In genomic region chr20:46400253-46400652, GRCh38 we compare ENCODE assay signal across 8 cellular contexts. TPM values are rescaled to one million over a fixed set of nuclear protein-coding genes. Genes with fewer than 3 reads are reported as not detected.
DNase-seq lines count a peak whose midpoint lies in the region; TF ChIP-seq lines count a peak whose summit lies in the region.

No MANE protein-coding gene starts in this region.

- in situ Hi-C loops in GM13976 (cut with MboI; ENCODE audit: low sequenced_read_pairs, unreplicated experiment), result no loop called here

- H3K4me1 ChIP-seq in sigmoid colon (peaks cover 0 to 78% (median 63%) of the 10 kb centered on the region in 4 donors), SJCRH30 (peaks cover 11% of the 10 kb centered on the region; the same call in 1 of the 2 replicates)

- H3K36me3 ChIP-seq in sigmoid colon (peaks cover 0 to 28% (median 4%) of the 10 kb centered on the region in 4 donors), SJCRH30 (peaks cover 9% of the 10 kb centered on the region; the same call in 1 of the 2 replicates)

- H3K4me3 ChIP-seq in GM08714 (ENCODE audit: low read length), result peak overlapping the region; percentile 56; the same call in 1 of the 2 replicates
- peak overlapping the region in 1 of 2 donors; percentile 28 for H3K4me3 ChIP-seq in foreskin fibroblast (ENCODE audit: low read depth in 1 of 2, low read length in 2 of 2)
- H3K4me3 ChIP-seq in sigmoid colon, result no peak overlapping the region
- no peak overlapping the region for H3K4me3 ChIP-seq in SJCRH30

- no peaks in the 10 kb centered on the region for H3K27me3 ChIP-seq in sigmoid colon
- H3K27me3 ChIP-seq in SJCRH30, result no peaks in the 10 kb centered on the region

- H3K27ac ChIP-seq in sigmoid colon (peak overlapping the region; percentile 53 to 79 (median 70)), SJCRH30 (no peak overlapping the region)

- intact Hi-C loops in sigmoid colon (cut with DNase I), result no loop called here

- no peak for TF ChIP-seq POLR2A in sigmoid colon (IDR thresholded peaks at IDR 0.05)

- TF ChIP-seq CTCF in foreskin fibroblast (IDR thresholded peaks at IDR 0.05; ENCODE audit: low read depth, low read length) (no peak), sigmoid colon (IDR thresholded peaks at IDR 0.05) (no peak), GM13976 (IDR thresholded peaks at IDR 0.05; ENCODE audit: borderline replicate concordance, control extremely low read depth, extremely low read depth, insufficient read depth, missing control alignments) (no peak)

- DNase-seq in UCSD-AML1 (lab: John Stamatoyannopoulos, UW; ENCODE audit: unreplicated experiment) (peak; percentile 14), foreskin fibroblast (peak; percentile 76 to 85), sigmoid colon (peak; percentile 72), NCI-H2029 treated with DMSO at 0.1 percent for 48 hours (lab: John Stamatoyannopoulos, UW) (no peak), A172 (ENCODE audit: low spot score) (no peak), SJCRH30 (no peak), GM13976 (ENCODE audit: low spot score) (no peak)

- 37 to 58% methylated on average over 4 of the region's 4 CpGs for WGBS in sigmoid colon, 2 donors

- TF ChIP-seq EP300 in sigmoid colon (IDR thresholded peaks at IDR 0.05), result no peak

- no peaks in the 10 kb centered on the region for H3K9me3 ChIP-seq in sigmoid colon
- no peaks in the 10 kb centered on the region for H3K9me3 ChIP-seq in SJCRH30 (replicated peaks)

RNA-seq across cellular contexts. Expression of gene ELMO2, which starts 6.2 kb away (rescaled TPM):
- total RNA-seq in sigmoid colon, result 10 to 100 TPM; 40.3 to 52.1 (median 46.2) TPM
- 10 to 100 TPM; 13.2 to 19.2 (median 13.8) TPM for polyA plus RNA-seq in sigmoid colon
- total RNA-seq in A172 (2014; rRNA removed; shearing (Covaris generic)), result 33.4 and 44.9 TPM in 2 replicates
- 51.6 and 54.5 TPM in 2 replicates for total RNA-seq in SJCRH30 (2014; rRNA removed; shearing (Covaris generic))

Comparison
In these comparisons a context has a peak if more than half of its experiments do, and no peak if none do; other contexts are left out.
1. DNase-seq: peak in UCSD-AML1 (single experiment), foreskin fibroblast (2 of 2) and sigmoid colon (single experiment); none in NCI-H2029 treated with DMSO at 0.1 percent for 48 hours (single experiment), A172 (single experiment), SJCRH30 (0 of 2) and GM13976 (single experiment).